ENCODE assay signal across 13 cellular contexts in genomic region chr1:208045410-208046252, GRCh38.
A peak's percentile ranks its signal among the peaks of the same experiment; 100 is the strongest.
DNase-seq lines count a peak whose midpoint lies in the region; ATAC-seq and TF ChIP-seq lines count a peak whose summit lies in the region.
"Had no signal": no experiment of that assay in that cellular context is flagged by ENCODE, and none has a peak within 500 bp of the region (broad histone marks: within the 10 kb centered on the region; RNA-seq: fewer than 3 reads in every experiment).

No MANE protein-coding gene starts in this region.

- H3K4ac ChIP-seq in mesendoderm (ENCODE audit: low read depth, low read length): no peak overlapping the region

- no peak overlapping the region for H3K18ac ChIP-seq in mesendoderm (ENCODE audit: low read length)

- H3K9me2 ChIP-seq in Karpas-422 (replicated peaks; ENCODE audit: insufficient read depth, low read length): no peaks in the 10 kb centered on the region
- no peaks in the 10 kb centered on the region for H3K9me2 ChIP-seq in PC-3 (replicated peaks; ENCODE audit: low read length)

- intact Hi-C loops in Calu3 (cut with micrococcal nuclease; ENCODE audit: unreplicated experiment) (no loop called here), body of pancreas (cut with DNase I) (no loop called here), posterior vena cava (cut with DNase I) (no loop called here), PC-3 (cut with micrococcal nuclease) (no loop called here)

- no peaks in the 10 kb centered on the region for H3K79me2 ChIP-seq in Karpas-422 (ENCODE audit: low read length)
- H3K79me2 ChIP-seq in PC-3 (ENCODE audit: low read length): no peaks in the 10 kb centered on the region
- H3K79me2 ChIP-seq in mesendoderm (ENCODE audit: control insufficient read depth, insufficient read depth, low read length): no peaks in the 10 kb centered on the region

- no peaks in the 10 kb centered on the region for H3K79me1 ChIP-seq in mesendoderm (ENCODE audit: low read length)

- no peak overlapping the region for H3K4me3 ChIP-seq in Karpas-422 (ENCODE audit: low read length)
- no peak overlapping the region for H3K4me3 ChIP-seq in body of pancreas
- H3K4me3 ChIP-seq in PC-3 (ENCODE audit: low read length): no peak overlapping the region
- no peak overlapping the region for H3K4me3 ChIP-seq in mesendoderm (ENCODE audit: low read length)
- H3K4me3 ChIP-seq: MG63 had no signal

- H4K5ac ChIP-seq in mesendoderm (ENCODE audit: low read length): no peak overlapping the region

- no peak overlapping the region for H2BK5ac ChIP-seq in mesendoderm (ENCODE audit: low read length)

- H3K4me2 ChIP-seq in Karpas-422 (ENCODE audit: low read depth, low read length, poor library complexity, severe bottlenecking) (no peak overlapping the region), PC-3 (ENCODE audit: low read length) (no peak overlapping the region), mesendoderm (ENCODE audit: low read length) (no peak overlapping the region)

- no peak overlapping the region for H3K23ac ChIP-seq in mesendoderm (ENCODE audit: low read length)

- H3K27me3 Mint-ChIP-seq in Calu3 (ENCODE audit: unreplicated experiment): no peaks in the 10 kb centered on the region
- H3K27me3 Mint-ChIP-seq: B cell had no signal

- H4K8ac ChIP-seq in mesendoderm (ENCODE audit: low read depth, low read length): no peak overlapping the region

- no peak overlapping the region for H3K56ac ChIP-seq in mesendoderm (ENCODE audit: low read length)

- ATAC-seq in body of pancreas (peak; percentile 30), HG02884 (IDR thresholded peaks at IDR 0.05; ENCODE audit: unreplicated experiment) (no peak), PC-3 (no peak), HG03469 (IDR thresholded peaks at IDR 0.05; ENCODE audit: unreplicated experiment) (no peak)

- H3K9ac ChIP-seq in Karpas-422 (ENCODE audit: low read length): no peak overlapping the region
- no peak overlapping the region for H3K9ac ChIP-seq in PC-3 (ENCODE audit: low read length)
- no peak overlapping the region for H3K9ac ChIP-seq in mesendoderm (ENCODE audit: low read length)

- no peak overlapping the region for H2AK5ac ChIP-seq in mesendoderm (ENCODE audit: low read length)

- H3K27ac Mint-ChIP-seq in Calu3 (ENCODE audit: unreplicated experiment): no peak overlapping the region
- H3K27ac Mint-ChIP-seq: B cell; dendritic cell treated with granulocyte-macrophage colony-stimulating factor and Interleukin-4, amounts not matched to agents 40 ng/mL and 50 ng/mL, for 4 days had no signal

- peak; percentile 39 for DNase-seq in Calu3
- peak; percentile 65 for DNase-seq in Karpas-422
- DNase-seq in body of pancreas: peak; percentile 63 to 82 (median 80)
- DNase-seq in posterior vena cava (ENCODE audit: low spot score): peak; percentile 62
- DNase-seq in PC-3: no peak
- no peak for DNase-seq in mesendoderm
- DNase-seq: activated T-cell treated with anti-CD3 and anti-CD28 coated beads, Interleukin-2, amount 50 U/mL, for 1 hour; MG63; NCI-H2171 treated with DMSO at 0.1 percent for 48 hours had no signal

- H3K27ac ChIP-seq in Karpas-422 (ENCODE audit: low read length) (no peak overlapping the region), body of pancreas (peak overlapping the region; percentile 69 to 87 (median 80)), PC-3 (ENCODE audit: low read length) (no peak overlapping the region), mesendoderm (ENCODE audit: low read depth, low read length) (no peak overlapping the region)

- TF ChIP-seq CTCF in Calu3 (IDR thresholded peaks at IDR 0.05; ENCODE audit: unreplicated experiment) (peak; percentile 59), body of pancreas (IDR thresholded peaks at IDR 0.05) (peak; percentile 47 to 81 (median 65)), PC-3 (conservative IDR thresholded peaks at IDR 0.05; ENCODE audit: low read depth, low read length) (no peak; the same call in 1 of the 2 replicates)

- no peak overlapping the region for H2BK15ac ChIP-seq in mesendoderm (replicated peaks; ENCODE audit: low read depth)

- H3K36me3 ChIP-seq in Karpas-422 (ENCODE audit: insufficient read depth, low read length) (no peaks in the 10 kb centered on the region), body of pancreas (replicated peaks in 1 of 2; ENCODE audit: insufficient read depth in 1 of 2, low read depth in 2 of 2) (peaks cover 0 to 6% of the 10 kb centered on the region in 2 donors), PC-3 (ENCODE audit: low read depth, low read length) (peaks cover 4% of the 10 kb centered on the region; the same call in 1 of the 2 replicates), mesendoderm (ENCODE audit: control insufficient read depth, insufficient read depth, low read length) (peaks cover 4% of the 10 kb centered on the region)
- H3K36me3 ChIP-seq: MG63 had no signal

- H3K9me3 Mint-ChIP-seq in Calu3 (ENCODE audit: low read depth, unreplicated experiment): no peaks in the 10 kb centered on the region
- H3K9me3 Mint-ChIP-seq: dendritic cell treated with granulocyte-macrophage colony-stimulating factor and Interleukin-4, amounts not matched to agents 40 ng/mL and 50 ng/mL, for 4 days had no signal

- no peaks in the 10 kb centered on the region for H3K27me3 ChIP-seq in Karpas-422 (ENCODE audit: low read length)
- H3K27me3 ChIP-seq in body of pancreas: no peaks in the 10 kb centered on the region
- H3K27me3 ChIP-seq in PC-3 (ENCODE audit: low read length): no peaks in the 10 kb centered on the region
- no peaks in the 10 kb centered on the region for H3K27me3 ChIP-seq in mesendoderm (ENCODE audit: insufficient read depth, low read length, poor library complexity)
- H3K27me3 ChIP-seq: MG63 had no signal

- H4K20me1 ChIP-seq in Karpas-422 (ENCODE audit: insufficient read depth, low read depth, low read length): no peaks in the 10 kb centered on the region
- H4K20me1 ChIP-seq in PC-3 (ENCODE audit: low read length): no peaks in the 10 kb centered on the region

- peak in 1 of 3 donors; percentile 0 for TF ChIP-seq POLR2A in body of pancreas (IDR thresholded peaks at IDR 0.05)

- no peak overlapping the region for H3K4me3 Mint-ChIP-seq in Calu3 (ENCODE audit: low read depth, unreplicated experiment)
- H3K4me3 Mint-ChIP-seq: B cell; dendritic cell treated with granulocyte-macrophage colony-stimulating factor and Interleukin-4, amounts not matched to agents 40 ng/mL and 50 ng/mL, for 4 days had no signal

- BruUV-seq in Calu3 (replicated peaks; lab: Mats Ljungman, UMichigan): no TSS peak
- BruUV-seq in PC-3 (replicated peaks; lab: Mats Ljungman, UMichigan): no TSS peak

- no peak overlapping the region for H2AFZ ChIP-seq in Karpas-422 (ENCODE audit: low read length)
- H2AFZ ChIP-seq in PC-3 (ENCODE audit: low read length): no peak overlapping the region

- no peaks in the 10 kb centered on the region for H3F3A ChIP-seq in PC-3 (ENCODE audit: low read length, unreplicated experiment)

- CTCF ChIA-PET in Calu3 (lab: Charles Lee): interaction anchor here (1.1 to 1.4 kb wide), 2 partner anchors 9 to 24 kb away, joined by 4 to 14 read pairs; no protein-coding TSS in a partner anchor
- CTCF ChIA-PET in PC-3 (lab: Charles Lee): no interaction called here

- H3K36me3 Mint-ChIP-seq in Calu3 (ENCODE audit: insufficient read depth, unreplicated experiment): no peaks in the 10 kb centered on the region

- H3K4me1 ChIP-seq in Karpas-422 (ENCODE audit: low read length): no peaks in the 10 kb centered on the region
- H3K4me1 ChIP-seq in body of pancreas: peaks cover 82% of the 10 kb centered on the region
- H3K4me1 ChIP-seq in PC-3 (ENCODE audit: insufficient read depth, low read length): peaks cover 22% of the 10 kb centered on the region
- H3K4me1 ChIP-seq in mesendoderm (ENCODE audit: control insufficient read depth, low read depth, low read length): peaks cover 2% of the 10 kb centered on the region

- H2BK120ac ChIP-seq in mesendoderm (ENCODE audit: low read depth, low read length): no peak overlapping the region

- H3K4me1 Mint-ChIP-seq in Calu3 (ENCODE audit: low read depth, unreplicated experiment): peaks cover 11% of the 10 kb centered on the region
- H3K4me1 Mint-ChIP-seq: B cell had no signal

- no peaks in the 10 kb centered on the region for H3K9me3 ChIP-seq in Karpas-422 (ENCODE audit: low read length)
- H3K9me3 ChIP-seq in body of pancreas: no peaks in the 10 kb centered on the region
- H3K9me3 ChIP-seq in PC-3 (ENCODE audit: low read length): no peaks in the 10 kb centered on the region
- H3K9me3 ChIP-seq: MG63 had no signal

- POLR2A ChIA-PET in PC-3 (lab: Charles Lee; ENCODE audit: unreplicated experiment): no interaction called here

- WGBS in body of pancreas, 2 donors: 31 to 39% methylated on average over 15 to 16 of the region's 16 CpGs
- no CpG with 5 or more reads among the region's 16 CpGs for WGBS in mesendoderm (ENCODE audit: extremely low coverage, insufficient coverage, low lambda C conversion rate)

Comparison
In these comparisons a context has a peak if more than half of its experiments do, and no peak if none do; other contexts are left out.
1. DNase-seq: peak in Calu3 (single experiment), Karpas-422 (single experiment), body of pancreas (4 of 4) and posterior vena cava (single experiment); none in PC-3 (single experiment) and mesendoderm (single experiment).
2. H3K27ac ChIP-seq: peak in body of pancreas (4 of 4); none in Karpas-422 (single experiment), PC-3 (single experiment) and mesendoderm (single experiment).